ENCODE assay signal across 1 cellular context in the genomic region with DNA sequence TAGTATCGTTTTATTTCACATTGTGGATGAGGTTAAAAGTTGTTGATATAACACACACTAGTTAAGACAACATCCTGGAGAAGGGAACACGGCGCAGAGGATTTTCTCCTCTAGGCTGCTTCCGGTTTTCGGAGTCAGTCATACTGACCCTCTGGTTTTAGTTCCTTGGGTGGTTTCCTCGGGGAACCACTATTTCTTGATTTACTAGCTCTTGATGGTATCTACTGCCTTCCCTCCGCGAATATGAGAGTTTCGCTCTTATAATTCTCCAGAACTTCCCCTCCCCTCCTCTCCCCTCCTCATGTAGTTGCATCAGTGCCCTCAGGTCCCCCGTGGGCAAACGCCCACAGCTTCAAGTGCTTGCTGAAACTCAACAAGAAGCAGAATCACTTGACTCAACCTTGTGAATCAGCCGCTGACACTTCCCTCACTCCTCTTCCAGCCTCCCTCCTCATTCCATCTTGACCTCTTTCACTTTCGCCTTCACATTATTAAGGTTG.
TF ChIP-seq lines count a peak whose summit lies in the region.

No MANE protein-coding gene starts in this region.

TF ChIP-seq in SK-N-SH treated with all-trans-retinoic acid at 6 μM for 48 hours, 23 proteins besides CTCF, POLR2A, EP300 and RAD21 (continued from another document):
- TF ChIP-seq, protein P1, sequence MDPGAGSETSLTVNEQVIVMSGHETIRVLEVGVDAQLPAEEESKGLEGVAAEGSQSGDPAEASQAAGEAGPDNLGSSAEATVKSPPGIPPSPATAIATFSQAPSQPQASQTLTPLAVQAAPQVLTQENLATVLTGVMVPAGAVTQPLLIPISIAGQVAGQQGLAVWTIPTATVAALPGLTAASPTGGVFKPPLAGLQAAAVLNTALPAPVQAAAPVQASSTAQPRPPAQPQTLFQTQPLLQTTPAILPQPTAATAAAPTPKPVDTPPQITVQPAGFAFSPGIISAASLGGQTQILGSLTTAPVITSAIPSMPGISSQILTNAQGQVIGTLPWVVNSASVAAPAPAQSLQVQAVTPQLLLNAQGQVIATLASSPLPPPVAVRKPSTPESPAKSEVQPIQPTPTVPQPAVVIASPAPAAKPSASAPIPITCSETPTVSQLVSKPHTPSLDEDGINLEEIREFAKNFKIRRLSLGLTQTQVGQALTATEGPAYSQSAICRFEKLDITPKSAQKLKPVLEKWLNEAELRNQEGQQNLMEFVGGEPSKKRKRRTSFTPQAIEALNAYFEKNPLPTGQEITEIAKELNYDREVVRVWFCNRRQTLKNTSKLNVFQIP (CRISPR knock-in tag; IDR thresholded peaks at IDR 0.05; ENCODE audit: borderline replicate concordance, low read depth), result no peak
- TF ChIP-seq, protein P2, sequence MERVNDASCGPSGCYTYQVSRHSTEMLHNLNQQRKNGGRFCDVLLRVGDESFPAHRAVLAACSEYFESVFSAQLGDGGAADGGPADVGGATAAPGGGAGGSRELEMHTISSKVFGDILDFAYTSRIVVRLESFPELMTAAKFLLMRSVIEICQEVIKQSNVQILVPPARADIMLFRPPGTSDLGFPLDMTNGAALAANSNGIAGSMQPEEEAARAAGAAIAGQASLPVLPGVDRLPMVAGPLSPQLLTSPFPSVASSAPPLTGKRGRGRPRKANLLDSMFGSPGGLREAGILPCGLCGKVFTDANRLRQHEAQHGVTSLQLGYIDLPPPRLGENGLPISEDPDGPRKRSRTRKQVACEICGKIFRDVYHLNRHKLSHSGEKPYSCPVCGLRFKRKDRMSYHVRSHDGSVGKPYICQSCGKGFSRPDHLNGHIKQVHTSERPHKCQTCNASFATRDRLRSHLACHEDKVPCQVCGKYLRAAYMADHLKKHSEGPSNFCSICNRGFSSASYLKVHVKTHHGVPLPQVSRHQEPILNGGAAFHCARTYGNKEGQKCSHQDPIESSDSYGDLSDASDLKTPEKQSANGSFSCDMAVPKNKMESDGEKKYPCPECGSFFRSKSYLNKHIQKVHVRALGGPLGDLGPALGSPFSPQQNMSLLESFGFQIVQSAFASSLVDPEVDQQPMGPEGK (CRISPR knock-in tag; IDR thresholded peaks at IDR 0.05; ENCODE audit: borderline replicate concordance), result no peak
- TF ChIP-seq TCF4 (CRISPR knock-in tag; IDR thresholded peaks at IDR 0.05; ENCODE audit: borderline replicate concordance) (no peak), ARNTL (CRISPR knock-in tag; IDR thresholded peaks at IDR 0.05; ENCODE audit: borderline replicate concordance, low read depth) (no peak), TSHZ2 (CRISPR knock-in tag; IDR thresholded peaks at IDR 0.05) (no peak), ZNF565 (CRISPR knock-in tag; conservative IDR thresholded peaks at IDR 0.05; ENCODE audit: low read depth) (no peak)
